In the genomic region with DNA sequence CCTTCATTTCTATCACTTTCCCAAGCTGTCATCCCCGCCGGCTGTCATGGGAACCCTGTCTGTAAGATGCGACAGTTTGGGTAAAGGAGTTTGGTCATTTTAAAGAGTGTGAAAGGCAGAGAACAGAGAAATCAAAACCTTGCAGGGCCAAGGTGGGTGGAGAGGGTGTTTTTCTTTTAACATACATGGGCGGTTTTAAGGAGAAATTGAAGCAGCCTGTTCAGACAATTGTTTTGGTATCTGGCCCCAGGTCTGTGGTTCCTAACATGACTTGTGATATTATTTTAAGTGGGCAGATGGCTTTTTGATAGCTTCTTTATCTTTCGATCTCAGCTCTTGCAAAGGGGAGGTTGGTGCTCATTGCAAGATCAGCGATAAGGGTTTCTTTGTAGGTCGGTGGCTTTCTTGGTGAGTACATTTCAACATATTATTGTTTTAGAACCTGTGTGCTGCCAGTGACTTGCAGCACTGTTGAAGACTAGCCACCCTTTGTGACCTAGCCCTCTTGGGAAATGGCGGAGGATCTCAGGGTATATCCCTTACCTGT, we compare ENCODE assay signal across 13 cellular contexts. TPM values are rescaled to one million over a fixed set of nuclear protein-coding genes. Genes with fewer than 3 reads are reported as not detected.
DNase-seq lines count a peak whose midpoint lies in the region; ATAC-seq and TF ChIP-seq lines count a peak whose summit lies in the region.
"Had no signal": no experiment of that assay in that cellular context is flagged by ENCODE, and none has a peak within 500 bp of the region (broad histone marks: within the 10 kb centered on the region; RNA-seq: fewer than 3 reads in every experiment).

No MANE protein-coding gene starts in this region.

- H3K36me3 Mint-ChIP-seq in CD4-positive, CD25-positive, alpha-beta regulatory T cell = peaks cover 8% of the 10 kb centered on the region
- peaks cover 2% of the 10 kb centered on the region for H3K36me3 Mint-ChIP-seq in activated naive CD4-positive, alpha-beta T cell treated with anti-CD3 and anti-CD28 coated beads, Interleukin-2, amount 50 U/mL, for 24 hours
- H3K36me3 Mint-ChIP-seq in natural killer cell = no peaks in the 10 kb centered on the region

- H3K27ac Mint-ChIP-seq in CD4-positive, CD25-positive, alpha-beta regulatory T cell = peak overlapping the region; percentile 90 to 98 (median 93)
- H3K27ac Mint-ChIP-seq in activated naive CD4-positive, alpha-beta T cell treated with anti-CD3 and anti-CD28 coated beads, Interleukin-2, amount 50 U/mL, for 24 hours = peak overlapping the region; percentile 96
- peak overlapping the region; percentile 52 to 67 for H3K27ac Mint-ChIP-seq in natural killer cell
- H3K27ac Mint-ChIP-seq: H9 had no signal

- no peaks in the 10 kb centered on the region for H3K9me3 Mint-ChIP-seq in CD4-positive, CD25-positive, alpha-beta regulatory T cell
- no peaks in the 10 kb centered on the region for H3K9me3 Mint-ChIP-seq in activated naive CD4-positive, alpha-beta T cell treated with anti-CD3 and anti-CD28 coated beads, Interleukin-2, amount 50 U/mL, for 24 hours
- H3K9me3 Mint-ChIP-seq in natural killer cell = no peaks in the 10 kb centered on the region

- no peaks in the 10 kb centered on the region for H3K9me3 ChIP-seq in CD4-positive, CD25-positive, alpha-beta regulatory T cell (ENCODE audit: control insufficient read depth in 2 of 2, low read length in 2 of 2)

- peaks cover 12 to 78% (median 41%) of the 10 kb centered on the region in 4 donors for H3K4me1 Mint-ChIP-seq in CD4-positive, CD25-positive, alpha-beta regulatory T cell
- H3K4me1 Mint-ChIP-seq in activated naive CD4-positive, alpha-beta T cell treated with anti-CD3 and anti-CD28 coated beads, Interleukin-2, amount 50 U/mL, for 24 hours = peaks cover 74% of the 10 kb centered on the region
- peaks cover 39 to 68% of the 10 kb centered on the region in 2 donors for H3K4me1 Mint-ChIP-seq in natural killer cell

- H3K4me1 ChIP-seq in CD4-positive, CD25-positive, alpha-beta regulatory T cell (ENCODE audit: control insufficient read depth, insufficient read depth, low read length, poor library complexity, severe bottlenecking) = peaks cover 81% of the 10 kb centered on the region

- no peak for TF ChIP-seq CTCF in natural killer cell (IDR thresholded peaks at IDR 0.05)
- no peak for TF ChIP-seq CTCF in GM10266 (IDR thresholded peaks at IDR 0.05; ENCODE audit: control insufficient read depth, insufficient read depth, low read depth, missing control alignments)

- H3K4me3 Mint-ChIP-seq in CD4-positive, CD25-positive, alpha-beta regulatory T cell = peak overlapping the region; percentile 76 to 89 (median 84)
- peak overlapping the region; percentile 80 for H3K4me3 Mint-ChIP-seq in activated naive CD4-positive, alpha-beta T cell treated with anti-CD3 and anti-CD28 coated beads, Interleukin-2, amount 50 U/mL, for 24 hours
- peak overlapping the region; percentile 65 for H3K4me3 Mint-ChIP-seq in natural killer cell
- H3K4me3 Mint-ChIP-seq: H9 had no signal

- no peaks in the 10 kb centered on the region for H3K36me3 ChIP-seq in CD4-positive, CD25-positive, alpha-beta regulatory T cell (ENCODE audit: control insufficient read depth, insufficient read depth, low read length)

- ATAC-seq in CD4-positive, CD25-positive, alpha-beta regulatory T cell (ENCODE audit: low read depth in 2 of 2) = peak; percentile 13 to 16
- no peak for ATAC-seq in natural killer cell
- ATAC-seq in HG02759 (IDR thresholded peaks at IDR 0.05; ENCODE audit: unreplicated experiment) = no peak

- H3K27me3 Mint-ChIP-seq in CD4-positive, CD25-positive, alpha-beta regulatory T cell = no peaks in the 10 kb centered on the region
- no peaks in the 10 kb centered on the region for H3K27me3 Mint-ChIP-seq in activated naive CD4-positive, alpha-beta T cell treated with anti-CD3 and anti-CD28 coated beads, Interleukin-2, amount 50 U/mL, for 24 hours
- no peaks in the 10 kb centered on the region for H3K27me3 Mint-ChIP-seq in natural killer cell (ENCODE audit: low read depth in 2 of 2)

- H3K27me3 ChIP-seq in CD4-positive, CD25-positive, alpha-beta regulatory T cell (ENCODE audit: control insufficient read depth, insufficient read depth, low read length) = no peaks in the 10 kb centered on the region

- peak; percentile 37 to 93 (median 80) for DNase-seq in CD4-positive, CD25-positive, alpha-beta regulatory T cell
- DNase-seq in T-helper 1 cell = peak in 3 of 5 donors; percentile 17 to 85 (median 18)
- DNase-seq in natural killer cell = no peak
- DNase-seq in hippocampal formation (lab: John Stamatoyannopoulos, UW) = no peak
- no peak for DNase-seq in C1 segment of cervical spinal cord (lab: John Stamatoyannopoulos, UW)
- no peak for DNase-seq in GM10266 (ENCODE audit: extremely low spot score)
- DNase-seq: H9, NCI-H1694 had no signal

- H3K4me3 ChIP-seq in CD4-positive, CD25-positive, alpha-beta regulatory T cell (ENCODE audit: low read depth, low read length) = peak overlapping the region; percentile 81

- intact Hi-C loops in natural killer cell (cut with micrococcal nuclease) = no loop called here

- peak overlapping the region; percentile 97 for H3K27ac ChIP-seq in CD4-positive, CD25-positive, alpha-beta regulatory T cell (ENCODE audit: insufficient read depth, low read length, poor library complexity, severe bottlenecking)

RNA-seq across cellular contexts. Expression of a gene that starts 3.7 kb away (rescaled TPM):
- total RNA-seq in CD4-positive, CD25-positive, alpha-beta regulatory T cell = 19.4 TPM
- polyA plus RNA-seq in CD4-positive, CD25-positive, alpha-beta regulatory T cell = 10 to 100 TPM; 11.8 to 28.0 (median 15.1) TPM
- 1 to 10 TPM; 2.9 to 4.3 (median 3.6) TPM for total RNA-seq in natural killer cell

RNA-seq across cellular contexts. Expression of a gene that starts 8.7 kb away (rescaled TPM):
- 198 TPM for total RNA-seq in CD4-positive, CD25-positive, alpha-beta regulatory T cell
- polyA plus RNA-seq in CD4-positive, CD25-positive, alpha-beta regulatory T cell = 100 to 1,000 TPM; 154 to 190 (median 172) TPM
- under 1 TPM; 0.09 to 0.32 (median 0.20) TPM for total RNA-seq in natural killer cell
- total RNA-seq: omental fat pad had no signal

RNA-seq across cellular contexts. Expression of a gene that starts 30.2 kb away (rescaled TPM):
- total RNA-seq in CD4-positive, CD25-positive, alpha-beta regulatory T cell = not detected
- polyA plus RNA-seq in CD4-positive, CD25-positive, alpha-beta regulatory T cell = not detected
- not detected for total RNA-seq in natural killer cell
- total RNA-seq: H9, liver, omental fat pad, subcutaneous adipose tissue had no signal
- polyA plus RNA-seq: liver had no signal

RNA-seq across cellular contexts. Expression of a gene that starts 38.0 kb away (rescaled TPM):
- 18.3 TPM for total RNA-seq in CD4-positive, CD25-positive, alpha-beta regulatory T cell
- 10 to 100 TPM; 18.8 to 34.6 (median 28.0) TPM for polyA plus RNA-seq in CD4-positive, CD25-positive, alpha-beta regulatory T cell
- total RNA-seq in natural killer cell = 10 to 100 TPM; 19.6 to 22.8 (median 22.1) TPM

RNA-seq across cellular contexts. Expression of a gene that starts 40.1 kb away (rescaled TPM):
- 0.69 TPM for total RNA-seq in CD4-positive, CD25-positive, alpha-beta regulatory T cell
- not detected for polyA plus RNA-seq in CD4-positive, CD25-positive, alpha-beta regulatory T cell
- 1 to 10 TPM in 1 of 3 donors, under 1 TPM in 2; 0.48 to 1.1 (median 0.66) TPM for total RNA-seq in natural killer cell
- total RNA-seq: liver had no signal

Comparison
In these comparisons a context has a peak if more than half of its experiments do, and no peak if none do; other contexts are left out.
1. ATAC-seq: peak in CD4-positive, CD25-positive, alpha-beta regulatory T cell (2 of 2); none in natural killer cell (0 of 3) and HG02759 (single experiment).
2. DNase-seq: peak in CD4-positive, CD25-positive, alpha-beta regulatory T cell (3 of 3) and T-helper 1 cell (3 of 5); none in natural killer cell (single experiment), hippocampal formation (0 of 2), C1 segment of cervical spinal cord (0 of 14) and GM10266 (single experiment).
3. RNA of a gene that starts 8.7 kb away (total RNA-seq): 198 TPM in CD4-positive, CD25-positive, alpha-beta regulatory T cell (single experiment); 0.09 to 0.32 TPM in natural killer cell; every median in the first group is over 100 times any median in the second.
4. Peak in every context shown above with its lines, with median percentiles within 50 percentile points of each other: H3K27ac Mint-ChIP-seq and H3K4me3 Mint-ChIP-seq.